ENCODE assay signal across 22 cellular contexts in genomic region chr16:72473631-72474030, GRCh38.
A peak's percentile ranks its signal among the peaks of the same experiment; 100 is the strongest.
DNase-seq lines count a peak whose midpoint lies in the region; ATAC-seq and TF ChIP-seq lines count a peak whose summit lies in the region.
"Had no signal": no experiment of that assay in that cellular context is flagged by ENCODE, and none has a peak within 500 bp of the region (broad histone marks: within the 10 kb centered on the region; RNA-seq: fewer than 3 reads in every experiment).

No MANE protein-coding gene starts in this region.

- no peaks in the 10 kb centered on the region for H3K27me3 ChIP-seq in GM23248 (replicated peaks; ENCODE audit: insufficient read depth)
- no peaks in the 10 kb centered on the region for H3K27me3 ChIP-seq in Karpas-422 (ENCODE audit: low read length)

- H3K4me3 ChIP-seq in GM23248 (no peak overlapping the region), astrocyte of the spinal cord (ENCODE audit: low read depth, low read length) (no peak overlapping the region), Karpas-422 (ENCODE audit: low read length) (no peak overlapping the region)
- H3K4me3 ChIP-seq: SK-N-MC had no signal

- no peaks in the 10 kb centered on the region for H3K79me2 ChIP-seq in GM23248 (ENCODE audit: insufficient read depth)
- H3K79me2 ChIP-seq in Karpas-422 (ENCODE audit: low read length): no peaks in the 10 kb centered on the region

- H3K4me2 ChIP-seq in GM23248 (ENCODE audit: unreplicated experiment) (peak overlapping the region; percentile 52), Karpas-422 (ENCODE audit: low read depth, low read length, poor library complexity, severe bottlenecking) (no peak overlapping the region)

- no peak for DNase-seq in GM23248
- peak; percentile 31 for DNase-seq in astrocyte of the spinal cord (ENCODE audit: low read depth, low spot score)
- peak; percentile 34 for DNase-seq in renal cortical epithelial cell (ENCODE audit: low read depth)
- no peak for DNase-seq in stimulated activated CD4-positive, alpha-beta T cell treated with anti-CD3 and anti-CD28 coated beads, Interleukin-4, amount 100 ng/mL, for 4 hours
- no peak for DNase-seq in AG20443 (ENCODE audit: low spot score)
- no peak for DNase-seq in Karpas-422
- no peak for DNase-seq in 8988T
- DNase-seq: Calu3; CD8-positive, alpha-beta memory T cell; DMS153; GOT3; HCEC 1CT; IMR-90; NCI-H1694 treated with DMSO at 0.1 percent for 48 hours; NCI-H446; NCI-H526; OCI-M1 had no signal

- H3K9ac ChIP-seq in GM23248 (peak overlapping the region; percentile 35; the same call in 1 of the 2 replicates), Karpas-422 (ENCODE audit: low read length) (no peak overlapping the region)

- WGBS in GM23248 (ENCODE audit: low coverage in 1 of 2, low lambda C conversion rate in 2 of 2, missing lambda C conversion rate in 2 of 2), 2 experiments: 98 to 100% methylated on average over 1 of the region's 1 CpG

- H3K4me1 ChIP-seq in GM23248 (ENCODE audit: insufficient read depth): peaks cover 24% of the 10 kb centered on the region
- no peaks in the 10 kb centered on the region for H3K4me1 ChIP-seq in Karpas-422 (ENCODE audit: low read length)

- in situ Hi-C loops in GM23248 (cut with MboI): no loop called here
- in situ Hi-C loops in astrocyte of the spinal cord (cut with HindIII; ENCODE audit: low sequenced_read_pairs): no loop called here

- no peak for TF ChIP-seq CTCF in astrocyte of the spinal cord (IDR thresholded peaks at IDR 0.05; ENCODE audit: low read depth, low read length)

- H4K20me1 ChIP-seq in GM23248 (ENCODE audit: insufficient read depth) (no peaks in the 10 kb centered on the region), Karpas-422 (ENCODE audit: insufficient read depth, low read depth, low read length) (no peaks in the 10 kb centered on the region)

- H3K9me3 ChIP-seq in GM23248 (ENCODE audit: low read depth) (no peaks in the 10 kb centered on the region), Karpas-422 (ENCODE audit: low read length) (no peaks in the 10 kb centered on the region)

- H3K36me3 ChIP-seq in GM23248 (ENCODE audit: low read depth): no peaks in the 10 kb centered on the region
- H3K36me3 ChIP-seq in Karpas-422 (ENCODE audit: insufficient read depth, low read length): no peaks in the 10 kb centered on the region

- H3F3A ChIP-seq in GM23248 (ENCODE audit: insufficient read depth): peaks cover 16% of the 10 kb centered on the region; the same call in 1 of the 2 replicates

- peak; percentile 62 for ATAC-seq in SK-N-SH treated with all-trans-retinoic acid at 6 μM for 48 hours
- ATAC-seq: Right ventricle myocardium inferior had no signal

- H2AFZ ChIP-seq in GM23248 (peak overlapping the region; percentile 35), Karpas-422 (ENCODE audit: low read length) (no peak overlapping the region)

- H3K27ac ChIP-seq in GM23248: peak overlapping the region; percentile 63
- no peak overlapping the region for H3K27ac ChIP-seq in Karpas-422 (ENCODE audit: low read length)
- H3K27ac ChIP-seq: 22Rv1, C4-2B, SK-N-MC had no signal

- H3K9me2 ChIP-seq in GM23248 (ENCODE audit: insufficient read depth): no peaks in the 10 kb centered on the region
- no peaks in the 10 kb centered on the region for H3K9me2 ChIP-seq in Karpas-422 (replicated peaks; ENCODE audit: insufficient read depth, low read length)

TF ChIP-seq in SK-N-SH treated with all-trans-retinoic acid at 6 μM for 48 hours, 23 proteins besides CTCF, POLR2A, EP300 and RAD21:
- TF ChIP-seq PPARA (CRISPR knock-in tag; IDR thresholded peaks at IDR 0.05; ENCODE audit: borderline replicate concordance) (no peak), ESRRG (CRISPR knock-in tag; IDR thresholded peaks at IDR 0.05) (no peak), CREB5 (CRISPR knock-in tag; IDR thresholded peaks at IDR 0.05; ENCODE audit: low read depth) (no peak), BACH2 (CRISPR knock-in tag; IDR thresholded peaks at IDR 0.05; ENCODE audit: borderline replicate concordance) (no peak), ZC3H10 (CRISPR knock-in tag; IDR thresholded peaks at IDR 0.05) (no peak), SNAI2 (CRISPR knock-in tag; IDR thresholded peaks at IDR 0.05) (no peak)

Comparison
In these comparisons a context has a peak if more than half of its experiments do, and no peak if none do; other contexts are left out.
1. DNase-seq: peak in astrocyte of the spinal cord (single experiment) and renal cortical epithelial cell (single experiment); none in GM23248 (single experiment), stimulated activated CD4-positive, alpha-beta T cell treated with anti-CD3 and anti-CD28 coated beads, Interleukin-4, amount 100 ng/mL, for 4 hours (0 of 2), AG20443 (single experiment), Karpas-422 (single experiment) and 8988T (single experiment).